In genomic region chr19:18967358-18968146, GRCh38 we compare ENCODE assay signal across 1 cellular context.
TF ChIP-seq lines count a peak whose summit lies in the region.

No MANE protein-coding gene starts in this region.

TF ChIP-seq in endothelial cell of umbilical vein, 7 proteins besides CTCF, POLR2A, EP300 and RAD21 (continued from another document):
- TF ChIP-seq GATA2 (IDR thresholded peaks at IDR 0.05; ENCODE audit: insufficient read depth, insufficient read length, low read depth, low read length), result no peak
